ENCODE assay signal across 21 cellular contexts in the genomic region with DNA sequence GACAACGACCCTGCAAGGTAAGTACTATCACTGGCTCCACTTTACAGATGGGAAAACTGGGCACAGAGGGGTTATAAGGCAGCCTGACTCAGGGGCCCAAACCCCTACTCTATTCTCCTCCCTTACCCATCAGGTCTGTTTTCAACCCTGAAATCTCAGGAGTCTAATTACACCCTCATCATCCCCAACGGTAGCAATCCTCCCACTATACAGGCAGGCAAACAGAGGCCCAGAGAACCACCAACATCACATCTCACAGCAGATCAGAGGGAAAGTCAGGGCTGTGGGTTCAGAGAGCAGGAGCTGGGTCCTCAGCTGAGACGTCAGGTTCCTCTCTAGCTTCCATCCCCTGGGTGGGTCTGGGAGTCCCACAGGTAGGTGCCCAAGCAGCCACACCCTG. TPM values are rescaled to one million over a fixed set of nuclear protein-coding genes. Genes with fewer than 3 reads are reported as not detected.
DNase-seq lines count a peak whose midpoint lies in the region; ATAC-seq and TF ChIP-seq lines count a peak whose summit lies in the region.
"Had no signal": no experiment of that assay in that cellular context is flagged by ENCODE, and none has a peak within 500 bp of the region (broad histone marks: within the 10 kb centered on the region; RNA-seq: fewer than 3 reads in every experiment).

No MANE protein-coding gene starts in this region.

- H3K9ac ChIP-seq in mammary epithelial cell (ENCODE audit: insufficient read depth, low read length): no peak overlapping the region

- no peaks in the 10 kb centered on the region for H4K20me1 ChIP-seq in mammary epithelial cell (ENCODE audit: insufficient read depth, low read length)

- intact Hi-C loops in breast epithelium (cut with DNase I; ENCODE audit: low total_unique reads): no loop called here
- intact Hi-C loops in mammary epithelial cell (cut with micrococcal nuclease): no loop called here

- peaks cover 39% of the 10 kb centered on the region for H3K4me1 Mint-ChIP-seq in endothelial cell (ENCODE audit: unreplicated experiment)
- H3K4me1 Mint-ChIP-seq in stimulated activated memory B cell treated with anti-CD40 and anti-IgM and Interleukin-4, amounts not matched to agents 10 μg/mL and 1 μg/mL and 100 μg/mL, for 72 hours: peaks cover 14% of the 10 kb centered on the region

- H3K79me2 ChIP-seq in mammary epithelial cell (ENCODE audit: insufficient read depth, low read length): peaks cover 81% of the 10 kb centered on the region

- ATAC-seq in stimulated activated memory B cell treated with anti-CD40 and anti-IgM and Interleukin-4, amounts not matched to agents 10 μg/mL and 1 μg/mL and 100 μg/mL, for 72 hours: peak; percentile 9
- no peak for ATAC-seq in HG03442 (IDR thresholded peaks at IDR 0.05; ENCODE audit: unreplicated experiment)
- ATAC-seq: PC-3 had no signal

- H3K4me3 ChIP-seq in breast epithelium (no peak overlapping the region), mammary epithelial cell (replicated peaks in 1 of 3; ENCODE audit: insufficient read depth in 1 of 3, low read depth in 2 of 3, low read length in 3 of 3) (no peak overlapping the region)

- H3K27ac ChIP-seq in breast epithelium: peak overlapping the region; percentile 44 to 89
- H3K27ac ChIP-seq in mammary epithelial cell (ENCODE audit: insufficient read depth, low read depth, low read length): no peak overlapping the region
- H3K27ac ChIP-seq in RWPE1: peak overlapping the region; percentile 97

- dilution Hi-C loops in mammary epithelial cell (cut with HindIII; ENCODE audit: low sequenced_read_pairs): no loop called here

- peak overlapping the region; percentile 67 for H3K4me3 Mint-ChIP-seq in endothelial cell (ENCODE audit: unreplicated experiment)
- H3K4me3 Mint-ChIP-seq in stimulated activated memory B cell treated with anti-CD40 and anti-IgM and Interleukin-4, amounts not matched to agents 10 μg/mL and 1 μg/mL and 100 μg/mL, for 72 hours: no peak overlapping the region
- H3K4me3 Mint-ChIP-seq: CD4-positive, alpha-beta T cell had no signal

- in situ Hi-C loops in mammary epithelial cell (cut with MboI; ENCODE audit: low sequenced_read_pairs in 2 of 2): loop anchor here in 1 of 2 donors (5.0 kb wide), 1 partner anchor 42 kb away; the partner anchor contains the start of genes FKBP10 and P3H4

- peaks cover 45% of the 10 kb centered on the region for H3K36me3 Mint-ChIP-seq in endothelial cell (ENCODE audit: low read depth, unreplicated experiment)
- H3K36me3 Mint-ChIP-seq in stimulated activated memory B cell treated with anti-CD40 and anti-IgM and Interleukin-4, amounts not matched to agents 10 μg/mL and 1 μg/mL and 100 μg/mL, for 72 hours: peaks cover 6% of the 10 kb centered on the region

- peak overlapping the region; percentile 27 for H3K27ac Mint-ChIP-seq in endothelial cell (ENCODE audit: unreplicated experiment)
- H3K27ac Mint-ChIP-seq in stimulated activated memory B cell treated with anti-CD40 and anti-IgM and Interleukin-4, amounts not matched to agents 10 μg/mL and 1 μg/mL and 100 μg/mL, for 72 hours: no peak overlapping the region
- H3K27ac Mint-ChIP-seq: CD4-positive, alpha-beta T cell had no signal

- WGBS in mammary epithelial cell (ENCODE audit: low coverage, missing lambda C conversion rate): 39% methylated on average over 3 of the region's 3 CpGs

- no peaks in the 10 kb centered on the region for H3K27me3 ChIP-seq in breast epithelium
- H3K27me3 ChIP-seq in mammary epithelial cell (ENCODE audit: insufficient read depth, low read length): no peaks in the 10 kb centered on the region

- POLR2A ChIA-PET in RWPE1 (lab: Yijun Ruan, JAX; ENCODE audit: low non-redundant PET): interaction anchor here (0.8 kb wide), 1 partner anchor 11 kb away, joined by 3 read pairs; no protein-coding TSS in a partner anchor

- CTCF ChIA-PET in mammary epithelial cell (lab: Charles Lee; ENCODE audit: low non-redundant PET): no interaction called here
- CTCF ChIA-PET in RWPE1 (lab: Yijun Ruan, JAX): interaction anchor here (1.6 kb wide), 1 partner anchor 31 kb away, joined by 4 read pairs; no protein-coding TSS in a partner anchor

- peaks cover 19% of the 10 kb centered on the region for H3K27me3 Mint-ChIP-seq in endothelial cell (ENCODE audit: unreplicated experiment)
- peaks cover 9% of the 10 kb centered on the region for H3K27me3 Mint-ChIP-seq in stimulated activated memory B cell treated with anti-CD40 and anti-IgM and Interleukin-4, amounts not matched to agents 10 μg/mL and 1 μg/mL and 100 μg/mL, for 72 hours
- H3K27me3 Mint-ChIP-seq: CD4-positive, alpha-beta T cell had no signal

- H2AFZ ChIP-seq in mammary epithelial cell (ENCODE audit: low read depth, low read length): no peak overlapping the region

- H3K36me3 ChIP-seq in breast epithelium (no peaks in the 10 kb centered on the region), mammary epithelial cell (ENCODE audit: insufficient read depth, low read length) (peaks cover 24% of the 10 kb centered on the region)

- no peak overlapping the region for H3K4me2 ChIP-seq in mammary epithelial cell (ENCODE audit: insufficient read depth, low read depth, low read length)

- DNase-seq in breast epithelium (ENCODE audit: low spot score in 2 of 2): no peak
- DNase-seq in mammary epithelial cell: no peak
- no peak for DNase-seq in RWPE1 (ENCODE audit: low spot score)
- no peak for DNase-seq in endothelial cell (ENCODE audit: low spot score)
- no peak for DNase-seq in stimulated activated CD4-positive, alpha-beta T cell treated with anti-CD3 and anti-CD28 coated beads, Interleukin-4, amount 100 ng/mL, for 4 hours
- DNase-seq in stimulated activated CD4-positive, alpha-beta T cell treated with anti-CD3 and anti-CD28 coated beads, Interleukin-2, amount 100 ng/mL, for 24 hours: no peak
- DNase-seq: CD4-positive, alpha-beta T cell; KBM-7; MV-4-11; NCI-H187; NCI-H2107; NCI-H2227 treated with DMSO at 0.1 percent for 48 hours; NCI-H510A treated with DMSO at 0.1 percent for 48 hours; NCI-H82; PC-3; RPMI8226 had no signal

- H3K4me1 ChIP-seq in breast epithelium (peaks cover 19 to 28% of the 10 kb centered on the region in 2 donors), mammary epithelial cell (ENCODE audit: insufficient read depth, low read length) (peaks cover 33% of the 10 kb centered on the region)

- TF ChIP-seq CTCF in breast epithelium (IDR thresholded peaks at IDR 0.05) (no peak), mammary epithelial cell (conservative IDR thresholded peaks at IDR 0.05 in 1 of 2, IDR thresholded peaks at IDR 0.05 in 1 of 2; ENCODE audit: extremely low read depth in 1 of 2, insufficient read depth in 1 of 2, low read depth in 1 of 2, low read length in 2 of 2) (no peak), RWPE1 (conservative IDR thresholded peaks at IDR 0.05; ENCODE audit: low read depth) (no peak), endothelial cell (IDR thresholded peaks at IDR 0.05; ENCODE audit: unreplicated experiment) (no peak)

- no peak for TF ChIP-seq POLR2A in breast epithelium (IDR thresholded peaks at IDR 0.05)

- BruUV-seq in mammary epithelial cell (replicated peaks; lab: Mats Ljungman, UMichigan): no TSS peak

- no peaks in the 10 kb centered on the region for H3K9me3 Mint-ChIP-seq in endothelial cell (ENCODE audit: unreplicated experiment)
- no peaks in the 10 kb centered on the region for H3K9me3 Mint-ChIP-seq in stimulated activated memory B cell treated with anti-CD40 and anti-IgM and Interleukin-4, amounts not matched to agents 10 μg/mL and 1 μg/mL and 100 μg/mL, for 72 hours
- H3K9me3 Mint-ChIP-seq: CD4-positive, alpha-beta T cell had no signal

- H3K9me3 ChIP-seq in breast epithelium (no peaks in the 10 kb centered on the region), mammary epithelial cell (replicated peaks; ENCODE audit: insufficient read depth, low read length) (no peaks in the 10 kb centered on the region)

RNA-seq across cellular contexts. Expression of gene JUP, which starts 16.5 kb away (rescaled TPM):
- total RNA-seq in breast epithelium: 100 to 1,000 TPM; 107 to 158 (median 121) TPM
- total RNA-seq in mammary epithelial cell: 100 to 1,000 TPM; 444 to 578 TPM
- polyA plus RNA-seq in mammary epithelial cell: 223 TPM
- 582 TPM for polyA minus RNA-seq in mammary epithelial cell
- 330 TPM for total RNA-seq in endothelial cell (ENCODE audit: unreplicated experiment)

RNA-seq across cellular contexts. Expression of gene HAP1, which starts 35.5 kb away (rescaled TPM):
- total RNA-seq in breast epithelium: 1 to 10 TPM in 1 of 3 donors, under 1 TPM in 1, not detected in 1; 0.33 to 2.2 TPM
- 1 to 10 TPM; 2.2 to 3.7 TPM for total RNA-seq in mammary epithelial cell
- polyA plus RNA-seq in mammary epithelial cell: 0.70 TPM
- polyA minus RNA-seq in mammary epithelial cell: 0.72 TPM
- total RNA-seq in endothelial cell (ENCODE audit: unreplicated experiment): 18.1 TPM

RNA-seq across cellular contexts. Expression of gene P3H4, which starts 41.8 kb away (rescaled TPM):
- total RNA-seq in breast epithelium (10 to 100 TPM in 2 of 3 donors, 1 to 10 TPM in 1; 6.2 to 19.0 (median 14.9) TPM), mammary epithelial cell (10 to 100 TPM; 30.5 to 42.3 TPM), endothelial cell (ENCODE audit: unreplicated experiment) (22.6 TPM)
- 32.7 TPM for polyA plus RNA-seq in mammary epithelial cell
- polyA minus RNA-seq in mammary epithelial cell: 6.2 TPM

RNA-seq across cellular contexts. Expression of gene FKBP10, which starts 42.8 kb away (rescaled TPM):
- total RNA-seq in breast epithelium (10 to 100 TPM; 35.9 to 43.3 (median 39.4) TPM), mammary epithelial cell (100 to 1,000 TPM; 131 to 137 TPM), endothelial cell (ENCODE audit: unreplicated experiment) (167 TPM)
- 99.6 TPM for polyA plus RNA-seq in mammary epithelial cell
- polyA minus RNA-seq in mammary epithelial cell: 46.0 TPM
- total RNA-seq: CD4-positive, alpha-beta T cell had no signal

RNA-seq across cellular contexts. Expression of gene GAST, which starts 57.9 kb away (rescaled TPM):
- not detected for total RNA-seq in breast epithelium
- 1 to 10 TPM in 1 of 2 donors, under 1 TPM in 1; 0.67 to 2.0 TPM for total RNA-seq in mammary epithelial cell
- 0.94 TPM for polyA plus RNA-seq in mammary epithelial cell
- polyA minus RNA-seq in mammary epithelial cell: 7.5 TPM
- total RNA-seq in endothelial cell (ENCODE audit: unreplicated experiment): not detected
- total RNA-seq: A172; CD4-positive, alpha-beta T cell; H7; PC-3 had no signal
- polyA plus RNA-seq: BJ had no signal
